ENCODE assay signal across 23 cellular contexts in genomic region chr20:61387961-61388360, GRCh38.
A peak's percentile ranks its signal among the peaks of the same experiment; 100 is the strongest.
DNase-seq lines count a peak whose midpoint lies in the region; ATAC-seq, FAIRE-seq and TF ChIP-seq lines count a peak whose summit lies in the region.
"Had no signal": no experiment of that assay in that cellular context is flagged by ENCODE, and none has a peak within 500 bp of the region (broad histone marks: within the 10 kb centered on the region; RNA-seq: fewer than 3 reads in every experiment).

No MANE protein-coding gene starts in this region.

- no peaks in the 10 kb centered on the region for H3K79me1 ChIP-seq in H1 (ENCODE audit: low read depth, low read length)
- peaks cover 2% of the 10 kb centered on the region for H3K79me1 ChIP-seq in neuronal stem cell (ENCODE audit: low read depth, low read length)

- H3K36me3 Mint-ChIP-seq in T-helper 17 cell (ENCODE audit: low read depth): peaks cover 2% of the 10 kb centered on the region
- H3K36me3 Mint-ChIP-seq in activated T-helper 1 cell treated with anti-CD3 and anti-CD28 coated beads, Interleukin-12 subunit alpha, Interleukin-12 subunit beta, Interleukin-2, Interleukin-4 antibody, amounts not matched to agents 30 ng/mL and 10 ng/mL and 1 ng/mL, durations not matched to agents 14 hours and 24 hours and 36 hours (ENCODE audit: low read depth): no peaks in the 10 kb centered on the region
- H3K36me3 Mint-ChIP-seq: activated CD8-positive, alpha-beta memory T cell treated with anti-CD3 and anti-CD28 coated beads, Interleukin-2, amount 10 ng/mL, durations not matched to agents 7 days and 5 days; activated naive CD4-positive, alpha-beta T cell treated with anti-CD3 and anti-CD28 coated beads, Interleukin-2, amount 10 ng/mL, durations not matched to agents 7 days and 5 days; CD8-positive, alpha-beta memory T cell had no signal

- peak overlapping the region; percentile 71; the same call in 1 of the 2 replicates for H2BK12ac ChIP-seq in H1 (ENCODE audit: low read depth, low read length)
- no peak overlapping the region for H2BK12ac ChIP-seq in neuronal stem cell (ENCODE audit: low read length)

- H4K20me1 ChIP-seq in BLaER1 treated with 17β-estradiol and CSF1 and Interleukin-3, amounts not matched to agents 10 nM and 100 nM: no peaks in the 10 kb centered on the region
- H4K20me1 ChIP-seq in Loucy (ENCODE audit: insufficient read depth, low read length, poor library complexity, severe bottlenecking) (no peaks in the 10 kb centered on the region), H1 (replicated peaks in 1 of 2; ENCODE audit: control insufficient read depth in 1 of 2, insufficient read depth in 2 of 2, low read length in 2 of 2) (peaks cover 0 to 3% of the 10 kb centered on the region in 2 experiments)

- ATAC-seq in HG03108 (IDR thresholded peaks at IDR 0.05; ENCODE audit: unreplicated experiment) (no peak), T-helper 17 cell (no peak)
- ATAC-seq: activated CD8-positive, alpha-beta memory T cell treated with anti-CD3 and anti-CD28 coated beads, Interleukin-2, amount 10 ng/mL, durations not matched to agents 7 days and 5 days; activated T-cell treated with anti-CD3 and anti-CD28 coated beads, Interleukin-2, amount 50 U/mL, for 72 hours had no signal

- H4K8ac ChIP-seq in H1 (ENCODE audit: extremely low read depth, insufficient read depth, low read length): no peak overlapping the region
- no peak overlapping the region for H4K8ac ChIP-seq in neuronal stem cell (ENCODE audit: low read depth, low read length)

- peak overlapping the region; percentile 61 to 88 (median 80) for H3K4me2 ChIP-seq in BLaER1 treated with 17β-estradiol and CSF1 and Interleukin-3, amounts not matched to agents 10 nM and 100 nM
- H3K4me2 ChIP-seq in Loucy (ENCODE audit: low read depth, low read length, poor library complexity, severe bottlenecking): peak overlapping the region; percentile 83
- peak overlapping the region in 1 of 2 experiments; percentile 54; a peak in 1 of 4 replicates for H3K4me2 ChIP-seq in H1 (ENCODE audit: insufficient read depth in 1 of 2, low read depth in 2 of 2, low read length in 2 of 2)
- H3K4me2 ChIP-seq in neuronal stem cell (ENCODE audit: insufficient read depth, low read length, poor library complexity, severe bottlenecking): no peak overlapping the region
- H3K4me2 ChIP-seq: KMS-11 had no signal

- H3K27me3 Mint-ChIP-seq in T-helper 17 cell: no peaks in the 10 kb centered on the region
- no peaks in the 10 kb centered on the region for H3K27me3 Mint-ChIP-seq in activated T-helper 1 cell treated with anti-CD3 and anti-CD28 coated beads, Interleukin-12 subunit alpha, Interleukin-12 subunit beta, Interleukin-2, Interleukin-4 antibody, amounts not matched to agents 30 ng/mL and 10 ng/mL and 1 ng/mL, durations not matched to agents 14 hours and 24 hours and 36 hours (ENCODE audit: insufficient read depth)
- H3K27me3 Mint-ChIP-seq: activated CD8-positive, alpha-beta memory T cell treated with anti-CD3 and anti-CD28 coated beads, Interleukin-2, amount 10 ng/mL, durations not matched to agents 7 days and 5 days; activated naive CD4-positive, alpha-beta T cell treated with anti-CD3 and anti-CD28 coated beads, Interleukin-2, amount 10 ng/mL, durations not matched to agents 7 days and 5 days; central memory CD8-positive, alpha-beta T cell had no signal

- no peak for FAIRE-seq in H1 (lab: Jason Lieb, UNC)
- FAIRE-seq: G401.6 had no signal

- no peak for TF ChIP-seq POLR2A in H1 (IDR thresholded peaks at IDR 0.05; ENCODE audit: control extremely low read depth in 1 of 2, low read depth in 2 of 2, low read length in 2 of 2)

- peaks cover 8% of the 10 kb centered on the region for H3K9me3 Mint-ChIP-seq in activated T-helper 1 cell treated with anti-CD3 and anti-CD28 coated beads, Interleukin-12 subunit alpha, Interleukin-12 subunit beta, Interleukin-2, Interleukin-4 antibody, amounts not matched to agents 30 ng/mL and 10 ng/mL and 1 ng/mL, durations not matched to agents 14 hours and 24 hours and 36 hours
- H3K9me3 Mint-ChIP-seq: central memory CD8-positive, alpha-beta T cell had no signal

- no peaks in the 10 kb centered on the region for H3K4me1 Mint-ChIP-seq in T-helper 17 cell
- no peaks in the 10 kb centered on the region for H3K4me1 Mint-ChIP-seq in activated T-helper 1 cell treated with anti-CD3 and anti-CD28 coated beads, Interleukin-12 subunit alpha, Interleukin-12 subunit beta, Interleukin-2, Interleukin-4 antibody, amounts not matched to agents 30 ng/mL and 10 ng/mL and 1 ng/mL, durations not matched to agents 14 hours and 24 hours and 36 hours (ENCODE audit: low read depth)
- H3K4me1 Mint-ChIP-seq: activated CD8-positive, alpha-beta memory T cell treated with anti-CD3 and anti-CD28 coated beads, Interleukin-2, amount 10 ng/mL, durations not matched to agents 7 days and 5 days; CD8-positive, alpha-beta memory T cell; central memory CD8-positive, alpha-beta T cell had no signal

- H3K9ac ChIP-seq in BLaER1 treated with 17β-estradiol and CSF1 and Interleukin-3, amounts not matched to agents 10 nM and 100 nM: no peak overlapping the region
- peak overlapping the region; percentile 77 for H3K9ac ChIP-seq in Loucy (ENCODE audit: low read depth, low read length, poor library complexity, severe bottlenecking)
- no peak overlapping the region for H3K9ac ChIP-seq in H1 (replicated peaks in 1 of 4; ENCODE audit: extremely low read depth in 1 of 4, low read depth in 3 of 4, low read length in 3 of 4)
- H3K9ac ChIP-seq in neuronal stem cell (ENCODE audit: low read depth, low read length, poor library complexity): no peak overlapping the region
- H3K9ac ChIP-seq: KMS-11 had no signal

- no peak overlapping the region for H3K14ac ChIP-seq in H1 (ENCODE audit: insufficient read length)
- H3K14ac ChIP-seq in neuronal stem cell (ENCODE audit: low read length): peak overlapping the region; percentile 33

- H2BK15ac ChIP-seq in H1 (ENCODE audit: low read length) (no peak overlapping the region), neuronal stem cell (ENCODE audit: low read length) (peak overlapping the region; percentile 23)

- 69% methylated on average over 3 of the region's 8 CpGs; no CpG with 5 or more reads in 1 of the 2 experiments for WGBS in H1 (ENCODE audit: extremely low coverage in 1 of 2, insufficient coverage in 1 of 2, insufficient read length in 1 of 2, insufficient replicate concordance in 2 of 2, low coverage in 1 of 2, low lambda C conversion rate in 2 of 2, missing lambda C conversion rate in 1 of 2), 2 experiments
- WGBS in neuronal stem cell (ENCODE audit: extremely low coverage in 2 of 2, insufficient read length in 2 of 2, insufficient replicate concordance in 1 of 2), 2 donors: no CpG with 5 or more reads among the region's 8 CpGs

- H2BK120ac ChIP-seq in H1 (replicated peaks; ENCODE audit: low read depth, low read length) (no peak overlapping the region), neuronal stem cell (ENCODE audit: low read depth, low read length) (no peak overlapping the region)

- H2AFZ ChIP-seq in Loucy (ENCODE audit: low read length) (peak overlapping the region; percentile 94), H1 (ENCODE audit: low read length) (no peak overlapping the region), neuronal stem cell (ENCODE audit: low read length) (no peak overlapping the region)

- no peak for TF ChIP-seq EP300 in H1 (IDR thresholded peaks at IDR 0.05; ENCODE audit: borderline replicate concordance in 1 of 2, low read depth in 2 of 2, low read length in 2 of 2)

- peak overlapping the region in 2 of 10 experiments; percentile 27 to 48; a peak in 4 of 20 replicates for H3K4me3 ChIP-seq in BLaER1 treated with 17β-estradiol and CSF1 and Interleukin-3, amounts not matched to agents 10 nM and 100 nM
- H3K4me3 ChIP-seq in Loucy (ENCODE audit: low read length, poor library complexity, severe bottlenecking) (peak overlapping the region; percentile 76), H1 (ENCODE audit: extremely low read depth in 1 of 4, insufficient read depth in 2 of 4, low read depth in 3 of 4, low read length in 4 of 4) (no peak overlapping the region), neuronal stem cell (ENCODE audit: low read length in 2 of 2) (no peak overlapping the region)
- H3K4me3 ChIP-seq: lung had no signal

- no peak overlapping the region for H2BK20ac ChIP-seq in H1 (ENCODE audit: low read length)

- no peak overlapping the region for H3K56ac ChIP-seq in H1 (replicated peaks; ENCODE audit: insufficient read length, low read depth, low read length)

- intact Hi-C loops in activated T-helper 1 cell treated with anti-CD3 and anti-CD28 coated beads, Interleukin-12 subunit alpha, Interleukin-12 subunit beta, Interleukin-2, Interleukin-4 antibody, amounts not matched to agents 30 ng/mL and 10 ng/mL and 1 ng/mL, durations not matched to agents 14 hours and 24 hours and 36 hours (cut with micrococcal nuclease): no loop called here

- H3K79me2 ChIP-seq in Loucy (ENCODE audit: insufficient read depth, low read length): no peaks in the 10 kb centered on the region
- no peaks in the 10 kb centered on the region for H3K79me2 ChIP-seq in H1 (ENCODE audit: control insufficient read depth in 1 of 2, insufficient read depth in 2 of 2, low read length in 2 of 2)

- no peak overlapping the region for H3K4me3 Mint-ChIP-seq in T-helper 17 cell
- H3K4me3 Mint-ChIP-seq in activated T-helper 1 cell treated with anti-CD3 and anti-CD28 coated beads, Interleukin-12 subunit alpha, Interleukin-12 subunit beta, Interleukin-2, Interleukin-4 antibody, amounts not matched to agents 30 ng/mL and 10 ng/mL and 1 ng/mL, durations not matched to agents 14 hours and 24 hours and 36 hours: no peak overlapping the region
- H3K4me3 Mint-ChIP-seq: activated CD8-positive, alpha-beta memory T cell treated with anti-CD3 and anti-CD28 coated beads, Interleukin-2, amount 10 ng/mL, durations not matched to agents 7 days and 5 days; activated naive CD4-positive, alpha-beta T cell treated with anti-CD3 and anti-CD28 coated beads, Interleukin-2, amount 10 ng/mL, durations not matched to agents 7 days and 5 days; activated T-cell treated with anti-CD3 and anti-CD28 coated beads, Interleukin-2, amount 50 U/mL, for 72 hours; CD8-positive, alpha-beta memory T cell; central memory CD8-positive, alpha-beta T cell had no signal

- no peaks in the 10 kb centered on the region for H3F3A ChIP-seq in Loucy (ENCODE audit: low read depth)

- H3K18ac ChIP-seq in H1 (ENCODE audit: extremely low read depth, low read length): peak overlapping the region; percentile 48; the same call in 1 of the 2 replicates
- peak overlapping the region; percentile 30 for H3K18ac ChIP-seq in neuronal stem cell (ENCODE audit: low read length)

- no peak overlapping the region for H3K23ac ChIP-seq in H1 (ENCODE audit: insufficient read length)
- H3K23ac ChIP-seq in neuronal stem cell (ENCODE audit: low read depth, low read length, poor library complexity): no peak overlapping the region

- no peak for DNase-seq in H1 (ENCODE audit: low read depth in 1 of 2, low spot score in 2 of 2)
- no peak for DNase-seq in neuronal stem cell (ENCODE audit: low spot score)
- DNase-seq in T-helper 17 cell: no peak
- no peak for DNase-seq in activated T-helper 1 cell treated with anti-CD3 and anti-CD28 coated beads, Interleukin-12 subunit alpha, Interleukin-12 subunit beta, Interleukin-2, Interleukin-4 antibody, amounts not matched to agents 30 ng/mL and 10 ng/mL and 1 ng/mL, durations not matched to agents 14 hours and 24 hours and 36 hours (ENCODE audit: low spot score)
- DNase-seq: activated CD4-positive, alpha-beta T cell treated with anti-CD3 and anti-CD28 coated beads, Interleukin-2, amount 50 U/mL, for 1 hour; activated CD8-positive, alpha-beta memory T cell treated with anti-CD3 and anti-CD28 coated beads, Interleukin-2, amount 10 ng/mL, durations not matched to agents 7 days and 5 days; activated naive CD4-positive, alpha-beta T cell treated with anti-CD3 and anti-CD28 coated beads, Interleukin-2, amount 10 ng/mL, durations not matched to agents 7 days and 5 days; activated T-cell treated with anti-CD3 and anti-CD28 coated beads, Interleukin-2, amount 50 U/mL, for 72 hours; CD8-positive, alpha-beta memory T cell; kidney glomerular epithelial cell; NCI-H1694 treated with DMSO at 0.1 percent for 48 hours; NCI-H2171; NCI-H524 treated with DMSO at 0.1 percent for 48 hours; T-helper 2 cell; WERI-Rb-1 had no signal

- CTCF ChIA-PET in H1 (lab: Charles Lee; ENCODE audit: partially characterized antibody): interaction anchor here (0.6 kb wide), 1 partner anchor 24 kb away, joined by 3 read pairs; no protein-coding TSS in a partner anchor

- H3K36me3 ChIP-seq in BLaER1 treated with 17β-estradiol and CSF1 and Interleukin-3, amounts not matched to agents 10 nM and 100 nM: peaks cover 0 to 4% (median 0%) of the 10 kb centered on the region in 11 experiments; a peak in 1 of 22 replicates
- H3K36me3 ChIP-seq in Loucy (ENCODE audit: insufficient read depth, low read length) (no peaks in the 10 kb centered on the region), H1 (ENCODE audit: control insufficient read depth in 2 of 4, insufficient read depth in 4 of 4, low read length in 3 of 4) (no peaks in the 10 kb centered on the region), neuronal stem cell (replicated peaks in 1 of 2; ENCODE audit: control insufficient read depth in 2 of 2, insufficient read depth in 2 of 2, low read length in 2 of 2) (peaks cover 0 to 5% of the 10 kb centered on the region in 2 donors)
- H3K36me3 ChIP-seq: WERI-Rb-1 had no signal

- no peak overlapping the region for H4K5ac ChIP-seq in H1 (ENCODE audit: insufficient read length, low read depth, low read length)

- H3K9me2 ChIP-seq in Loucy (replicated peaks; ENCODE audit: low read depth, low read length): no peaks in the 10 kb centered on the region

- H3K27ac ChIP-seq in BLaER1 treated with 17β-estradiol and CSF1 and Interleukin-3, amounts not matched to agents 10 nM and 100 nM: no peak overlapping the region; a peak in 1 of 22 replicates
- no peak overlapping the region for H3K27ac ChIP-seq in H1 (ENCODE audit: low read depth, low read length)
- H3K27ac ChIP-seq in neuronal stem cell (replicated peaks; ENCODE audit: low read length): no peak overlapping the region
- H3K27ac ChIP-seq: KMS-11, SK-N-MC, WERI-Rb-1 had no signal

- no peak overlapping the region for H3K4ac ChIP-seq in H1 (replicated peaks; ENCODE audit: insufficient read length, low read depth, low read length)
- H3K4ac ChIP-seq in neuronal stem cell (ENCODE audit: low read length): no peak overlapping the region

- H3K23me2 ChIP-seq in H1 (ENCODE audit: low read depth, low read length): peaks cover 5% of the 10 kb centered on the region; the same call in 1 of the 2 replicates

- no peak for TF ChIP-seq CTCF in Loucy (conservative IDR thresholded peaks at IDR 0.05; ENCODE audit: low read length)
- no peak for TF ChIP-seq CTCF in H1 (IDR thresholded peaks at IDR 0.05; ENCODE audit: control extremely low read depth in 1 of 3, insufficient read depth in 1 of 3, low read depth in 1 of 3, low read length in 3 of 3)

- H2BK5ac ChIP-seq in H1 (ENCODE audit: low read depth, low read length) (no peak overlapping the region), neuronal stem cell (ENCODE audit: low read length) (no peak overlapping the region)

- H2AK5ac ChIP-seq in H1 (ENCODE audit: low read depth, low read length) (0 out of 2 replicates have a peak overlapping the region, but pooled peaks have one; percentile 24), neuronal stem cell (ENCODE audit: low read depth, low read length) (no peak overlapping the region)

- peaks cover 16 to 37% (median 27%) of the 10 kb centered on the region in 11 experiments for H3K9me3 ChIP-seq in BLaER1 treated with 17β-estradiol and CSF1 and Interleukin-3, amounts not matched to agents 10 nM and 100 nM (replicated peaks in 1 of 11)
- H3K9me3 ChIP-seq in Loucy (ENCODE audit: insufficient read depth, low read depth, low read length): no peaks in the 10 kb centered on the region
- H3K9me3 ChIP-seq in H1 (ENCODE audit: insufficient read depth in 2 of 2, low read depth in 1 of 2, low read length in 1 of 2): peaks cover 3 to 5% of the 10 kb centered on the region in 2 experiments; a peak in 2 of 4 replicates
- H3K9me3 ChIP-seq in neuronal stem cell (replicated peaks in 1 of 2; ENCODE audit: control insufficient read depth in 2 of 2, insufficient read depth in 1 of 2, low read depth in 1 of 2, low read length in 2 of 2): peaks cover 11 to 36% of the 10 kb centered on the region in 2 donors
- H3K9me3 ChIP-seq in T-helper 17 cell (ENCODE audit: control insufficient read depth, low read length, poor library complexity, severe bottlenecking): no peaks in the 10 kb centered on the region

- no peaks in the 10 kb centered on the region for H3K27me3 ChIP-seq in BLaER1 treated with 17β-estradiol and CSF1 and Interleukin-3, amounts not matched to agents 10 nM and 100 nM
- no peaks in the 10 kb centered on the region for H3K27me3 ChIP-seq in Loucy (ENCODE audit: insufficient read depth, low read length, poor library complexity, severe bottlenecking)
- peaks cover 0 to 4% (median 2%) of the 10 kb centered on the region in 4 experiments; a peak in 3 of 7 replicates for H3K27me3 ChIP-seq in H1 (replicated peaks in 1 of 4; ENCODE audit: control insufficient read depth in 3 of 4, extremely low read depth in 1 of 4, insufficient read depth in 3 of 4, low read length in 3 of 4)
- no peaks in the 10 kb centered on the region for H3K27me3 ChIP-seq in neuronal stem cell (ENCODE audit: control insufficient read depth in 3 of 3, insufficient read depth in 3 of 3, low read depth in 1 of 3, low read length in 3 of 3)

- TF ChIP-seq RAD21 in H1 (IDR thresholded peaks at IDR 0.05 in 1 of 2, conservative IDR thresholded peaks at IDR 0.05 in 1 of 2; ENCODE audit: low read depth in 2 of 2, low read length in 2 of 2): no peak

- H4K91ac ChIP-seq in H1 (replicated peaks; ENCODE audit: insufficient read length, low read length) (no peak overlapping the region), neuronal stem cell (ENCODE audit: low read depth, low read length, poor library complexity) (no peak overlapping the region)

- H3K27ac Mint-ChIP-seq in T-helper 17 cell: no peak overlapping the region
- H3K27ac Mint-ChIP-seq in activated T-helper 1 cell treated with anti-CD3 and anti-CD28 coated beads, Interleukin-12 subunit alpha, Interleukin-12 subunit beta, Interleukin-2, Interleukin-4 antibody, amounts not matched to agents 30 ng/mL and 10 ng/mL and 1 ng/mL, durations not matched to agents 14 hours and 24 hours and 36 hours: no peak overlapping the region
- H3K27ac Mint-ChIP-seq: activated CD8-positive, alpha-beta memory T cell treated with anti-CD3 and anti-CD28 coated beads, Interleukin-2, amount 10 ng/mL, durations not matched to agents 7 days and 5 days; activated naive CD4-positive, alpha-beta T cell treated with anti-CD3 and anti-CD28 coated beads, Interleukin-2, amount 10 ng/mL, durations not matched to agents 7 days and 5 days; activated T-cell treated with anti-CD3 and anti-CD28 coated beads, Interleukin-2, amount 50 U/mL, for 72 hours; CD8-positive, alpha-beta memory T cell had no signal

- POLR2A ChIA-PET in H1 (lab: Charles Lee; ENCODE audit: partially characterized antibody): interaction anchor here (0.7 kb wide), 1 partner anchor 314 kb away, joined by 3 read pairs; no protein-coding TSS in a partner anchor

- peaks cover 8 to 47% (median 40%) of the 10 kb centered on the region in 10 experiments for H3K4me1 ChIP-seq in BLaER1 treated with 17β-estradiol and CSF1 and Interleukin-3, amounts not matched to agents 10 nM and 100 nM
- H3K4me1 ChIP-seq in Loucy (ENCODE audit: insufficient read depth, low read length, poor library complexity, severe bottlenecking) (peaks cover 37% of the 10 kb centered on the region), H1 (replicated peaks in 1 of 4; ENCODE audit: control insufficient read depth in 3 of 4, insufficient read depth in 4 of 4, low read length in 3 of 4) (peaks cover 0 to 9% (median 5%) of the 10 kb centered on the region in 4 experiments; a peak in 4 of 7 replicates), neuronal stem cell (ENCODE audit: control insufficient read depth in 2 of 2, insufficient read depth in 1 of 2, low read depth in 1 of 2, low read length in 2 of 2) (peaks cover 11 to 18% of the 10 kb centered on the region in 2 donors)
